In the genomic region with DNA sequence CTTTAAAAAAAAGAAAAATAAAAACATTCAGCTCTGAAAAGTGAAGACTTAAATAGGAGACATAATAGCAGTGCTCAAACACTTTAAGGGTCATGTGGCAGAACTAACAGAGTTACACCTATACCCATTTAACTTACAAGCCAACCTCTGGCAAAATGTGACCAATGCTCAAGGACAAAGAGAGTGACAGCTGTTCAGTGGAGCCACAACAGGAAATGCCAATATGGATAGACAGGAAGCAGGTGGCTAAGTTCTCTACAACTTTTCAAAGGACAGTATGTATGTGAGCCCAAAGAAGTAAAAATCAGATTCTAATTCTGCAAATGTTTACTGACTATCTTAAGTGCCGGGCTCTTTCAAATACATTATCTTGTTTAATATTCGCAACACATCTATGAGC, we compare ENCODE assay signal across 8 cellular contexts. TPM values are rescaled to one million over a fixed set of nuclear protein-coding genes. Genes with fewer than 3 reads are reported as not detected.
DNase-seq lines count a peak whose midpoint lies in the region; ATAC-seq and TF ChIP-seq lines count a peak whose summit lies in the region.

No MANE protein-coding gene starts in this region.

- no peak for TF ChIP-seq CTCF in HCT116 (IDR thresholded peaks at IDR 0.05 in 2 of 3, conservative IDR thresholded peaks at IDR 0.05 in 1 of 3; ENCODE audit: borderline replicate concordance in 1 of 3, insufficient read depth in 1 of 3, low read depth in 2 of 3, low read length in 2 of 3)

- H3K36me3 ChIP-seq in HCT116 (ENCODE audit: control insufficient read depth in 1 of 2, insufficient read depth in 2 of 2, low read length in 2 of 2) (no peaks in the 10 kb centered on the region), SK-N-MC (ENCODE audit: insufficient read depth, low read length) (no peaks in the 10 kb centered on the region)

- no peaks in the 10 kb centered on the region for H3K27me3 ChIP-seq in HCT116 (ENCODE audit: insufficient read depth, low read length)

- POLR2A ChIA-PET in HCT116 (lab: Charles Lee): no interaction called here

- no peaks in the 10 kb centered on the region for H3K36me3 Mint-ChIP-seq in naive B cell
- peaks cover 0 to 4% of the 10 kb centered on the region in 2 donors for H3K36me3 Mint-ChIP-seq in activated naive CD4-positive, alpha-beta T cell treated with anti-CD3 and anti-CD28 coated beads, Interleukin-2, amount 50 U/mL, for 72 hours

- H3K79me2 ChIP-seq in HCT116 (ENCODE audit: insufficient read depth, low read length): peaks cover 46% of the 10 kb centered on the region

- no peak for TF ChIP-seq RAD21 in HCT116 (IDR thresholded peaks at IDR 0.05; ENCODE audit: low read depth)

- peaks cover 42 to 58% (median 44%) of the 10 kb centered on the region in 3 donors for H3K4me1 Mint-ChIP-seq in naive B cell

- no peaks in the 10 kb centered on the region for H3K9me3 Mint-ChIP-seq in naive B cell
- no peaks in the 10 kb centered on the region for H3K9me3 Mint-ChIP-seq in activated naive CD4-positive, alpha-beta T cell treated with anti-CD3 and anti-CD28 coated beads, Interleukin-2, amount 50 U/mL, for 72 hours

- H3K27ac Mint-ChIP-seq in naive B cell: peak overlapping the region in 2 of 6 donors; percentile 29 to 61
- no peak overlapping the region for H3K27ac Mint-ChIP-seq in activated naive CD4-positive, alpha-beta T cell treated with anti-CD3 and anti-CD28 coated beads, Interleukin-2, amount 50 U/mL, for 72 hours

- H3K27me3 Mint-ChIP-seq in naive B cell: no peaks in the 10 kb centered on the region

- CTCF ChIA-PET in HCT116 (lab: Charles Lee): no interaction called here

- H3K27ac ChIP-seq in HCT116 (ENCODE audit: low read depth, low read length) (no peak overlapping the region), SK-N-MC (peak overlapping the region; percentile 79)

- no peaks in the 10 kb centered on the region for H3K9me2 ChIP-seq in HCT116 (ENCODE audit: insufficient read depth)

- DNase-seq in DMS 273 (lab: John Stamatoyannopoulos, UW; ENCODE audit: unreplicated experiment) (peak; percentile 74), HCT116 (ENCODE audit: low read depth, low spot score) (no peak), SK-N-MC (ENCODE audit: low read depth, low spot score) (no peak), naive B cell (peak; percentile 14), posterior vena cava (ENCODE audit: low spot score) (no peak), 8988T (no peak)
- DNase-seq in activated naive CD4-positive, alpha-beta T cell treated with anti-CD3 and anti-CD28 coated beads, Interleukin-2, amount 50 U/mL, for 72 hours (ENCODE audit: low spot score in 2 of 2): no peak

- no peaks in the 10 kb centered on the region for H3K9me3 ChIP-seq in HCT116 (ENCODE audit: control insufficient read depth in 1 of 2, insufficient read depth in 1 of 2, low read depth in 1 of 2, low read length in 2 of 2)
- no peaks in the 10 kb centered on the region for H3K9me3 ChIP-seq in SK-N-MC (ENCODE audit: low read depth, low read length)

- H3K4me3 ChIP-seq in HCT116 (replicated peaks in 1 of 2; ENCODE audit: low read depth in 1 of 2, low read length in 2 of 2) (no peak overlapping the region), SK-N-MC (peak overlapping the region; percentile 86)

- BruUV-seq in HCT116 (replicated peaks; lab: Mats Ljungman, UMichigan): no TSS peak

- ATAC-seq in HCT116 (no peak), naive B cell (ENCODE audit: low read depth in 2 of 2) (no peak), HG03565 (IDR thresholded peaks at IDR 0.05; ENCODE audit: unreplicated experiment) (no peak)
- ATAC-seq in activated naive CD4-positive, alpha-beta T cell treated with anti-CD3 and anti-CD28 coated beads, Interleukin-2, amount 50 U/mL, for 72 hours: no peak

- peak overlapping the region; percentile 6; the same call in 1 of the 2 replicates for H3K4me2 ChIP-seq in HCT116 (ENCODE audit: low read length)

- H3K4me3 Mint-ChIP-seq in naive B cell: peak overlapping the region in 1 of 8 donors; percentile 86

- RAD21 ChIA-PET in HCT116 (lab: Charles Lee; ENCODE audit: low non-redundant PET in 1 of 2, low total read pairs in 2 of 2, uncharacterized antibody in 2 of 2, unreplicated experiment in 2 of 2): no interaction called here

- H2AFZ ChIP-seq in HCT116 (ENCODE audit: low read depth, low read length, poor library complexity, severe bottlenecking): no peak overlapping the region

- peaks cover 9% of the 10 kb centered on the region; the same call in 1 of the 2 replicates for H4K20me1 ChIP-seq in HCT116 (ENCODE audit: insufficient read depth)

- peaks cover 26 to 43% of the 10 kb centered on the region in 2 experiments for H3K4me1 ChIP-seq in HCT116 (ENCODE audit: control insufficient read depth in 1 of 2, insufficient read depth in 2 of 2, low read length in 2 of 2)

- H3K9ac ChIP-seq in HCT116 (ENCODE audit: low read length): no peak overlapping the region
- peak overlapping the region; percentile 11 for H3K9ac ChIP-seq in SK-N-MC (ENCODE audit: insufficient read length)

- intact Hi-C loops in HCT116 (cut with micrococcal nuclease): no loop called here
- intact Hi-C loops in posterior vena cava (cut with DNase I): no loop called here

- TF ChIP-seq POLR2A in HCT116 (IDR thresholded peaks at IDR 0.05; ENCODE audit: borderline replicate concordance, extremely low read depth, insufficient read depth, insufficient read length): no peak

TF ChIP-seq in HCT116, 20 proteins besides CTCF, POLR2A, EP300 and RAD21 (continues in another document):
- TF ChIP-seq, protein P1, sequence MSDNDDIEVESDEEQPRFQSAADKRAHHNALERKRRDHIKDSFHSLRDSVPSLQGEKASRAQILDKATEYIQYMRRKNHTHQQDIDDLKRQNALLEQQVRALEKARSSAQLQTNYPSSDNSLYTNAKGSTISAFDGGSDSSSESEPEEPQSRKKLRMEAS (IDR thresholded peaks at IDR 0.05): no peak
- TF ChIP-seq, protein P2, sequence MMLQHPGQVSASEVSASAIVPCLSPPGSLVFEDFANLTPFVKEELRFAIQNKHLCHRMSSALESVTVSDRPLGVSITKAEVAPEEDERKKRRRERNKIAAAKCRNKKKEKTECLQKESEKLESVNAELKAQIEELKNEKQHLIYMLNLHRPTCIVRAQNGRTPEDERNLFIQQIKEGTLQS (IDR thresholded peaks at IDR 0.05): no peak
- TF ChIP-seq SRF (IDR thresholded peaks at IDR 0.05; ENCODE audit: low read depth): no peak
- TF ChIP-seq SIN3A (IDR thresholded peaks at IDR 0.05; ENCODE audit: low read depth): no peak
- no peak for TF ChIP-seq YY1 (IDR thresholded peaks at IDR 0.05; ENCODE audit: extremely low read depth, insufficient replicate concordance, low read depth, low read length)
- TF ChIP-seq ZFX (IDR thresholded peaks at IDR 0.05): no peak
- no peak for TF ChIP-seq CBX3 (IDR thresholded peaks at IDR 0.05; ENCODE audit: low read depth)
- no peak for TF ChIP-seq ELF1 (IDR thresholded peaks at IDR 0.05; ENCODE audit: borderline replicate concordance, low read depth)
- no peak for TF ChIP-seq CEBPB (IDR thresholded peaks at IDR 0.05; ENCODE audit: low read depth)
- no peak for TF ChIP-seq EGR1 (IDR thresholded peaks at IDR 0.05; ENCODE audit: low read depth)
- TF ChIP-seq, protein P3, sequence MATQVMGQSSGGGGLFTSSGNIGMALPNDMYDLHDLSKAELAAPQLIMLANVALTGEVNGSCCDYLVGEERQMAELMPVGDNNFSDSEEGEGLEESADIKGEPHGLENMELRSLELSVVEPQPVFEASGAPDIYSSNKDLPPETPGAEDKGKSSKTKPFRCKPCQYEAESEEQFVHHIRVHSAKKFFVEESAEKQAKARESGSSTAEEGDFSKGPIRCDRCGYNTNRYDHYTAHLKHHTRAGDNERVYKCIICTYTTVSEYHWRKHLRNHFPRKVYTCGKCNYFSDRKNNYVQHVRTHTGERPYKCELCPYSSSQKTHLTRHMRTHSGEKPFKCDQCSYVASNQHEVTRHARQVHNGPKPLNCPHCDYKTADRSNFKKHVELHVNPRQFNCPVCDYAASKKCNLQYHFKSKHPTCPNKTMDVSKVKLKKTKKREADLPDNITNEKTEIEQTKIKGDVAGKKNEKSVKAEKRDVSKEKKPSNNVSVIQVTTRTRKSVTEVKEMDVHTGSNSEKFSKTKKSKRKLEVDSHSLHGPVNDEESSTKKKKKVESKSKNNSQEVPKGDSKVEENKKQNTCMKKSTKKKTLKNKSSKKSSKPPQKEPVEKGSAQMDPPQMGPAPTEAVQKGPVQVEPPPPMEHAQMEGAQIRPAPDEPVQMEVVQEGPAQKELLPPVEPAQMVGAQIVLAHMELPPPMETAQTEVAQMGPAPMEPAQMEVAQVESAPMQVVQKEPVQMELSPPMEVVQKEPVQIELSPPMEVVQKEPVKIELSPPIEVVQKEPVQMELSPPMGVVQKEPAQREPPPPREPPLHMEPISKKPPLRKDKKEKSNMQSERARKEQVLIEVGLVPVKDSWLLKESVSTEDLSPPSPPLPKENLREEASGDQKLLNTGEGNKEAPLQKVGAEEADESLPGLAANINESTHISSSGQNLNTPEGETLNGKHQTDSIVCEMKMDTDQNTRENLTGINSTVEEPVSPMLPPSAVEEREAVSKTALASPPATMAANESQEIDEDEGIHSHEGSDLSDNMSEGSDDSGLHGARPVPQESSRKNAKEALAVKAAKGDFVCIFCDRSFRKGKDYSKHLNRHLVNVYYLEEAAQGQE (IDR thresholded peaks at IDR 0.05; ENCODE audit: low read depth): no peak
- TF ChIP-seq FOSL1 (IDR thresholded peaks at IDR 0.05; ENCODE audit: low read depth): no peak
- no peak for TF ChIP-seq POLR2AphosphoS5 (IDR thresholded peaks at IDR 0.05; ENCODE audit: low read depth, low read length)
- TF ChIP-seq, protein P4, sequence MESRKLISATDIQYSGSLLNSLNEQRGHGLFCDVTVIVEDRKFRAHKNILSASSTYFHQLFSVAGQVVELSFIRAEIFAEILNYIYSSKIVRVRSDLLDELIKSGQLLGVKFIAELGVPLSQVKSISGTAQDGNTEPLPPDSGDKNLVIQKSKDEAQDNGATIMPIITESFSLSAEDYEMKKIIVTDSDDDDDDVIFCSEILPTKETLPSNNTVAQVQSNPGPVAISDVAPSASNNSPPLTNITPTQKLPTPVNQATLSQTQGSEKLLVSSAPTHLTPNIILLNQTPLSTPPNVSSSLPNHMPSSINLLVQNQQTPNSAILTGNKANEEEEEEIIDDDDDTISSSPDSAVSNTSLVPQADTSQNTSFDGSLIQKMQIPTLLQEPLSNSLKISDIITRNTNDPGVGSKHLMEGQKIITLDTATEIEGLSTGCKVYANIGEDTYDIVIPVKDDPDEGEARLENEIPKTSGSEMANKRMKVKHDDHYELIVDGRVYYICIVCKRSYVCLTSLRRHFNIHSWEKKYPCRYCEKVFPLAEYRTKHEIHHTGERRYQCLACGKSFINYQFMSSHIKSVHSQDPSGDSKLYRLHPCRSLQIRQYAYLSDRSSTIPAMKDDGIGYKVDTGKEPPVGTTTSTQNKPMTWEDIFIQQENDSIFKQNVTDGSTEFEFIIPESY (IDR thresholded peaks at IDR 0.05; ENCODE audit: extremely low read depth, insufficient replicate concordance, low read length): no peak
- no peak for TF ChIP-seq SP1 (IDR thresholded peaks at IDR 0.05; ENCODE audit: low read depth)

RNA-seq across cellular contexts. Expression of a gene that starts 3.4 kb away (rescaled TPM):
- total RNA-seq in HCT116 (2021; ENCODE audit: unreplicated experiment) (32.5 TPM), posterior vena cava (10 to 100 TPM; 38.4 to 47.7 TPM)
- polyA plus RNA-seq in HCT116 (2012): 16.2 and 20.5 TPM in 2 replicates
- 1 to 10 TPM; 4.0 to 7.4 (median 5.7) TPM for polyA plus RNA-seq in naive B cell (ENCODE audit: low read depth in 6 of 6)
- total RNA-seq in activated naive CD4-positive, alpha-beta T cell treated with anti-CD3 and anti-CD28 coated beads, Interleukin-2, amount 50 U/mL, for 72 hours: 10 to 100 TPM; 13.4 to 13.6 TPM

Comparison
In these comparisons a context has a peak if more than half of its experiments do, and no peak if none do; other contexts are left out.
1. DNase-seq: peak in DMS 273 (single experiment) and naive B cell (single experiment); none in HCT116 (single experiment), SK-N-MC (single experiment), posterior vena cava (single experiment), activated naive CD4-positive, alpha-beta T cell treated with anti-CD3 and anti-CD28 coated beads, Interleukin-2, amount 50 U/mL, for 72 hours (0 of 2) and 8988T (single experiment).